Comparison of ENCODE assay signal across 9 cellular contexts in genomic region chr18:56869189-56869777, GRCh38.
DNase-seq lines count a peak whose midpoint lies in the region; ATAC-seq and TF ChIP-seq lines count a peak whose summit lies in the region.
"Had no signal": no experiment of that assay in that cellular context is flagged by ENCODE, and none has a peak within 500 bp of the region (broad histone marks: within the 10 kb centered on the region; RNA-seq: fewer than 3 reads in every experiment).

No MANE protein-coding gene starts in this region.

- no peak overlapping the region for H3K4me3 Mint-ChIP-seq in activated CD8-positive, alpha-beta memory T cell treated with anti-CD3 and anti-CD28 coated beads, Interleukin-2, amount 10 ng/mL, durations not matched to agents 7 days and 5 days
- H3K4me3 Mint-ChIP-seq: activated naive CD8-positive, alpha-beta T cell treated with anti-CD3 and anti-CD28 coated beads, Interleukin-2, amount 10 ng/mL, durations not matched to agents 7 days and 5 days had no signal

- H3K4me3 ChIP-seq in WI38 (ENCODE audit: low read depth, low read length): no peak overlapping the region

- peak; percentile 65 for TF ChIP-seq CTCF in WI38 (IDR thresholded peaks at IDR 0.05; ENCODE audit: low read depth, low read length)

- CTCF ChIA-PET in activated CD8-positive, alpha-beta memory T cell treated with anti-CD3 and anti-CD28 coated beads, Interleukin-2, amount 10 ng/mL, durations not matched to agents 7 days and 5 days (lab: Charles Lee): interaction anchor here (0.8 to 1.6 kb wide), 8 partner anchors 10 to 693 kb away, joined by 3 to 9 read pairs (median 4); no protein-coding TSS in a partner anchor

- intact Hi-C loops in left ventricle myocardium superior (cut with micrococcal nuclease): no loop called here

- H3K4me1 Mint-ChIP-seq in activated CD8-positive, alpha-beta memory T cell treated with anti-CD3 and anti-CD28 coated beads, Interleukin-2, amount 10 ng/mL, durations not matched to agents 7 days and 5 days: peaks cover 2% of the 10 kb centered on the region

- no peak overlapping the region for H3K27ac Mint-ChIP-seq in activated CD8-positive, alpha-beta memory T cell treated with anti-CD3 and anti-CD28 coated beads, Interleukin-2, amount 10 ng/mL, durations not matched to agents 7 days and 5 days
- H3K27ac Mint-ChIP-seq: activated naive CD8-positive, alpha-beta T cell treated with anti-CD3 and anti-CD28 coated beads, Interleukin-2, amount 10 ng/mL, durations not matched to agents 7 days and 5 days had no signal

- H3K27me3 Mint-ChIP-seq in activated CD8-positive, alpha-beta memory T cell treated with anti-CD3 and anti-CD28 coated beads, Interleukin-2, amount 10 ng/mL, durations not matched to agents 7 days and 5 days: no peaks in the 10 kb centered on the region
- H3K27me3 Mint-ChIP-seq: activated naive CD8-positive, alpha-beta T cell treated with anti-CD3 and anti-CD28 coated beads, Interleukin-2, amount 10 ng/mL, durations not matched to agents 7 days and 5 days had no signal

- no peaks in the 10 kb centered on the region for H3K36me3 Mint-ChIP-seq in activated CD8-positive, alpha-beta memory T cell treated with anti-CD3 and anti-CD28 coated beads, Interleukin-2, amount 10 ng/mL, durations not matched to agents 7 days and 5 days
- H3K36me3 Mint-ChIP-seq: activated naive CD8-positive, alpha-beta T cell treated with anti-CD3 and anti-CD28 coated beads, Interleukin-2, amount 10 ng/mL, durations not matched to agents 7 days and 5 days had no signal

- peak; percentile 51 for ATAC-seq in activated CD8-positive, alpha-beta memory T cell treated with anti-CD3 and anti-CD28 coated beads, Interleukin-2, amount 10 ng/mL, durations not matched to agents 7 days and 5 days
- peak; percentile 58 for ATAC-seq in HG02970 (IDR thresholded peaks at IDR 0.05; ENCODE audit: low FRiP score, unreplicated experiment)
- peak; percentile 28 for ATAC-seq in left ventricle myocardium superior

- no peak for DNase-seq in activated CD8-positive, alpha-beta memory T cell treated with anti-CD3 and anti-CD28 coated beads, Interleukin-2, amount 10 ng/mL, durations not matched to agents 7 days and 5 days
- DNase-seq in activated CD8-positive, alpha-beta memory T cell treated with anti-CD3 and anti-CD28 coated beads, Interleukin-2, amount 50 U/mL, for 4 hours: no peak
- DNase-seq in NCI-H2107 treated with DMSO at 0.1 percent for 48 hours (lab: John Stamatoyannopoulos, UW; ENCODE audit: unreplicated experiment) (peak; percentile 61), left ventricle myocardium superior (no peak), stromal cell of bone marrow (ENCODE audit: low read depth) (peak; percentile 11), GOT3 (lab: John Stamatoyannopoulos, UW) (no peak)
- DNase-seq: activated naive CD8-positive, alpha-beta T cell treated with anti-CD3 and anti-CD28 coated beads, Interleukin-2, amount 10 ng/mL, durations not matched to agents 7 days and 5 days had no signal

- no peaks in the 10 kb centered on the region for H3K9me3 Mint-ChIP-seq in activated CD8-positive, alpha-beta memory T cell treated with anti-CD3 and anti-CD28 coated beads, Interleukin-2, amount 10 ng/mL, durations not matched to agents 7 days and 5 days (ENCODE audit: low read depth)
- H3K9me3 Mint-ChIP-seq: activated naive CD8-positive, alpha-beta T cell treated with anti-CD3 and anti-CD28 coated beads, Interleukin-2, amount 10 ng/mL, durations not matched to agents 7 days and 5 days had no signal

Comparison
In these comparisons a context has a peak if more than half of its experiments do, and no peak if none do; other contexts are left out.
1. DNase-seq: peak in NCI-H2107 treated with DMSO at 0.1 percent for 48 hours (single experiment) and stromal cell of bone marrow (single experiment); none in activated CD8-positive, alpha-beta memory T cell treated with anti-CD3 and anti-CD28 coated beads, Interleukin-2, amount 10 ng/mL, durations not matched to agents 7 days and 5 days (single experiment), activated CD8-positive, alpha-beta memory T cell treated with anti-CD3 and anti-CD28 coated beads, Interleukin-2, amount 50 U/mL, for 4 hours (single experiment), left ventricle myocardium superior (single experiment) and GOT3 (single experiment).
2. Peak in every context shown above with its lines, with median percentiles within 50 percentile points of each other: ATAC-seq.